26 cellular contexts compared by ENCODE assay signal in genomic region chr11:73524774-73525173, GRCh38.
DNase-seq lines count a peak whose midpoint lies in the region; ATAC-seq, FAIRE-seq and TF ChIP-seq lines count a peak whose summit lies in the region.
"Had no signal": no experiment of that assay in that cellular context is flagged by ENCODE, and none has a peak within 500 bp of the region (broad histone marks: within the 10 kb centered on the region; RNA-seq: fewer than 3 reads in every experiment).

No MANE protein-coding gene starts in this region.

- in situ Hi-C loops in HepG2 (cut with HindIII; ENCODE audit: extremely low pct_ligation_motif_present, low pct_unique_long_range_greater_than_20kb), result no loop called here
- in situ Hi-C loops in K562 (cut with MboI), result loop anchor here (10.0 kb wide), 1 partner anchor 580 kb away; no protein-coding TSS in a partner anchor

- DNase-seq in HepG2 (ENCODE audit: low spot score), result no peak
- no peak for DNase-seq in right lobe of liver
- DNase-seq in K562 (ENCODE audit: extremely low read depth in 1 of 4, low spot score in 3 of 4), result no peak
- no peak for DNase-seq in neural progenitor cell (ENCODE audit: low spot score)
- DNase-seq in T-helper 17 cell, result no peak
- no peak for DNase-seq in activated CD4-positive, CD25-positive, alpha-beta regulatory T cell (lab: John Stamatoyannopoulos, UW)
- no peak for DNase-seq in activated naive CD4-positive, alpha-beta T cell treated with anti-CD3 and anti-CD28 coated beads, Interleukin-2, amount 10 ng/mL, durations not matched to agents 7 days and 5 days
- DNase-seq: ACHN; BE2C; C1 segment of cervical spinal cord; CD4-positive, alpha-beta memory T cell; CD4-positive, CD25-positive, alpha-beta regulatory T cell; CD8-positive, alpha-beta memory T cell; COR-L47; DMS 273 treated with DMSO at 0.1 percent for 48 hours; DMS153; DMS53; DMS79; DND-41; EL; GDM1 had no signal

- H3K9me3 ChIP-seq in HepG2 (ENCODE audit: low read length) (0 out of 2 replicates have a peak, but pooled peaks cover 4% of the 10 kb centered on the region), right lobe of liver (no peaks in the 10 kb centered on the region), K562 (replicated peaks; ENCODE audit: control insufficient read depth, insufficient read depth, low read depth, low read length) (no peaks in the 10 kb centered on the region), neural progenitor cell (ENCODE audit: low read depth) (peaks cover 8% of the 10 kb centered on the region), T-helper 17 cell (ENCODE audit: control insufficient read depth, low read length, poor library complexity, severe bottlenecking) (no peaks in the 10 kb centered on the region)
- H3K9me3 ChIP-seq: BE2C, BLaER1 had no signal

- peaks cover 15% of the 10 kb centered on the region; the same call in 1 of the 2 replicates for H3K4me1 ChIP-seq in HepG2 (ENCODE audit: insufficient read depth, low read length)
- peaks cover 0 to 3% (median 0%) of the 10 kb centered on the region in 4 donors for H3K4me1 ChIP-seq in right lobe of liver
- no peaks in the 10 kb centered on the region for H3K4me1 ChIP-seq in K562 (replicated peaks in 1 of 2; ENCODE audit: control insufficient read depth in 2 of 2, insufficient read depth in 2 of 2, low read length in 2 of 2)
- H3K4me1 ChIP-seq in neural progenitor cell, result peaks cover 45% of the 10 kb centered on the region

- H4K20me1 ChIP-seq in HepG2 (ENCODE audit: insufficient read depth, low read length), result no peaks in the 10 kb centered on the region
- no peaks in the 10 kb centered on the region for H4K20me1 ChIP-seq in K562 (replicated peaks; ENCODE audit: control insufficient read depth, insufficient read depth, low read length)
- H4K20me1 ChIP-seq in neural progenitor cell (ENCODE audit: low read depth), result peaks cover 4% of the 10 kb centered on the region

- intact Hi-C loops in HepG2 (cut with micrococcal nuclease; ENCODE audit: unreplicated experiment), result no loop called here
- intact Hi-C loops in right lobe of liver (cut with DNase I), result no loop called here
- intact Hi-C loops in K562 (cut with micrococcal nuclease), result loop anchor here (5.0 kb wide), 1 partner anchor 138 kb away; no protein-coding TSS in a partner anchor

- H3K27me3 Mint-ChIP-seq in neural progenitor cell (ENCODE audit: insufficient read depth, low read depth) (peaks cover 2% of the 10 kb centered on the region), T-helper 17 cell (no peaks in the 10 kb centered on the region)
- no peaks in the 10 kb centered on the region for H3K27me3 Mint-ChIP-seq in activated naive CD4-positive, alpha-beta T cell treated with anti-CD3 and anti-CD28 coated beads, Interleukin-2, amount 10 ng/mL, durations not matched to agents 7 days and 5 days
- H3K27me3 Mint-ChIP-seq: CD4-positive, alpha-beta memory T cell; CD4-positive, CD25-positive, alpha-beta regulatory T cell; CD8-positive, alpha-beta memory T cell had no signal

- TF ChIP-seq POLR2A in HepG2 (IDR thresholded peaks at IDR 0.05; ENCODE audit: insufficient read depth in 1 of 2, low read depth in 2 of 2, low read length in 2 of 2), result no peak
- no peak for TF ChIP-seq POLR2A in right lobe of liver (IDR thresholded peaks at IDR 0.05)
- no peak for TF ChIP-seq POLR2A in K562 (conservative IDR thresholded peaks at IDR 0.05)

- H2AFZ ChIP-seq in HepG2 (ENCODE audit: low read length) (no peak overlapping the region), K562 (ENCODE audit: low read depth, low read length) (no peak overlapping the region), neural progenitor cell (replicated peaks) (no peak overlapping the region)

- TF ChIP-seq CTCF in HepG2 (CRISPR knock-in tag; IDR thresholded peaks at IDR 0.05) (no peak), right lobe of liver (IDR thresholded peaks at IDR 0.05) (no peak), K562 (IDR thresholded peaks at IDR 0.05 in 2 of 3, conservative IDR thresholded peaks at IDR 0.05 in 1 of 3; ENCODE audit: insufficient read depth in 2 of 3, low read depth in 1 of 3, low read length in 3 of 3) (no peak), neural progenitor cell (IDR thresholded peaks at IDR 0.05) (no peak)

- no peak for TF ChIP-seq RAD21 in HepG2 (CRISPR knock-in tag; IDR thresholded peaks at IDR 0.05)
- no peak for TF ChIP-seq RAD21 in K562 (CRISPR knock-in tag; conservative IDR thresholded peaks at IDR 0.05 in 1 of 2, IDR thresholded peaks at IDR 0.05 in 1 of 2)

- H3K27ac Mint-ChIP-seq in neural progenitor cell, result no peak overlapping the region
- no peak overlapping the region for H3K27ac Mint-ChIP-seq in T-helper 17 cell
- no peak overlapping the region for H3K27ac Mint-ChIP-seq in activated naive CD4-positive, alpha-beta T cell treated with anti-CD3 and anti-CD28 coated beads, Interleukin-2, amount 10 ng/mL, durations not matched to agents 7 days and 5 days
- H3K27ac Mint-ChIP-seq: CD14-positive monocyte; CD4-positive, alpha-beta memory T cell; CD4-positive, CD25-positive, alpha-beta regulatory T cell had no signal

- BruUV-seq in HepG2 (replicated peaks; lab: Mats Ljungman, UMichigan) (no TSS peak), K562 (replicated peaks; lab: Mats Ljungman, UMichigan) (no TSS peak)

- WGBS in HepG2 (ENCODE audit: low lambda C conversion rate), result 95% methylated on average over 4 of the region's 4 CpGs
- WGBS in right lobe of liver (ENCODE audit: insufficient coverage, low coverage, low lambda C conversion rate, missing lambda C conversion rate), result 100% methylated on average over 4 of the region's 4 CpGs
- 6% methylated on average over 4 of the region's 4 CpGs for WGBS in K562 (ENCODE audit: insufficient coverage, low coverage, missing lambda C conversion rate)

- peaks cover 24% of the 10 kb centered on the region for H3K4me1 Mint-ChIP-seq in neural progenitor cell
- peaks cover 32% of the 10 kb centered on the region for H3K4me1 Mint-ChIP-seq in T-helper 17 cell
- H3K4me1 Mint-ChIP-seq in activated naive CD4-positive, alpha-beta T cell treated with anti-CD3 and anti-CD28 coated beads, Interleukin-2, amount 10 ng/mL, durations not matched to agents 7 days and 5 days, result peaks cover 38% of the 10 kb centered on the region

- no peak for FAIRE-seq in HepG2 (lab: Jason Lieb, UNC)
- no peak for FAIRE-seq in K562 (lab: Jason Lieb, UNC)
- FAIRE-seq: GM12878, GM12892 had no signal

- TF ChIP-seq EP300 in HepG2 (IDR thresholded peaks at IDR 0.05; ENCODE audit: low read depth in 2 of 2, low read length in 2 of 2) (no peak), HepG2 (CRISPR knock-in tag; IDR thresholded peaks at IDR 0.05; ENCODE audit: borderline replicate concordance) (no peak), K562 (IDR thresholded peaks at IDR 0.05; ENCODE audit: low read length) (no peak)

- peaks cover 15% of the 10 kb centered on the region for H3K9me3 Mint-ChIP-seq in neural progenitor cell
- H3K9me3 Mint-ChIP-seq in activated naive CD4-positive, alpha-beta T cell treated with anti-CD3 and anti-CD28 coated beads, Interleukin-2, amount 10 ng/mL, durations not matched to agents 7 days and 5 days, result no peaks in the 10 kb centered on the region
- H3K9me3 Mint-ChIP-seq: CD4-positive, CD25-positive, alpha-beta regulatory T cell; CD8-positive, alpha-beta memory T cell had no signal

- H3K36me3 ChIP-seq in HepG2 (replicated peaks in 1 of 2; ENCODE audit: control insufficient read depth in 1 of 2, insufficient read depth in 2 of 2, low read length in 2 of 2), result no peaks in the 10 kb centered on the region
- H3K36me3 ChIP-seq in right lobe of liver, result no peaks in the 10 kb centered on the region
- H3K36me3 ChIP-seq in K562 (ENCODE audit: control insufficient read depth, insufficient read depth, low read length), result no peaks in the 10 kb centered on the region
- H3K36me3 ChIP-seq in neural progenitor cell, result no peaks in the 10 kb centered on the region
- H3K36me3 ChIP-seq: BE2C, BLaER1 had no signal

- ATAC-seq in HepG2, result no peak
- ATAC-seq in right lobe of liver, result no peak
- ATAC-seq in K562, result no peak
- ATAC-seq in T-helper 17 cell, result no peak
- ATAC-seq: GM12878 had no signal

- H3F3A ChIP-seq in neural progenitor cell (ENCODE audit: low read depth), result peaks cover 16% of the 10 kb centered on the region

- H3K27ac ChIP-seq in HepG2 (ENCODE audit: extremely low read length, insufficient read depth, low read length) (no peak overlapping the region), right lobe of liver (no peak overlapping the region), K562 (ENCODE audit: extremely low read depth, low read depth, low read length) (no peak overlapping the region), neural progenitor cell (peak overlapping the region; percentile 48)
- H3K27ac ChIP-seq: 22Rv1, BLaER1 had no signal

- H3K36me3 Mint-ChIP-seq in neural progenitor cell (peaks cover 11% of the 10 kb centered on the region), T-helper 17 cell (ENCODE audit: low read depth) (peaks cover 3% of the 10 kb centered on the region)
- no peaks in the 10 kb centered on the region for H3K36me3 Mint-ChIP-seq in activated naive CD4-positive, alpha-beta T cell treated with anti-CD3 and anti-CD28 coated beads, Interleukin-2, amount 10 ng/mL, durations not matched to agents 7 days and 5 days
- H3K36me3 Mint-ChIP-seq: CD8-positive, alpha-beta memory T cell had no signal

- H3K4me2 ChIP-seq in HepG2 (ENCODE audit: low read depth, low read length) (no peak overlapping the region), K562 (ENCODE audit: insufficient read depth, low read length) (no peak overlapping the region), neural progenitor cell (no peak overlapping the region)
- H3K4me2 ChIP-seq: BLaER1 had no signal

- H3K4me3 ChIP-seq in HepG2 (replicated peaks in 1 of 3; ENCODE audit: insufficient read depth in 1 of 3, low read depth in 2 of 3, low read length in 3 of 3), result no peak overlapping the region
- no peak overlapping the region for H3K4me3 ChIP-seq in right lobe of liver
- no peak overlapping the region for H3K4me3 ChIP-seq in K562
- H3K4me3 ChIP-seq in neural progenitor cell, result no peak overlapping the region
- H3K4me3 ChIP-seq: BLaER1, GM12878 had no signal

- H3K9me1 ChIP-seq in K562 (ENCODE audit: control insufficient read depth, insufficient read depth, low read length), result no peaks in the 10 kb centered on the region

- CTCF ChIA-PET in HepG2 (lab: Yijun Ruan, JAX; ENCODE audit: low intra/inter-chr PET ratio, low total read pairs) (no interaction called here), K562 (lab: Yijun Ruan, JAX; ENCODE audit: low intra/inter-chr PET ratio) (no interaction called here)
- CTCF ChIA-PET in activated naive CD4-positive, alpha-beta T cell treated with anti-CD3 and anti-CD28 coated beads, Interleukin-2, amount 10 ng/mL, durations not matched to agents 7 days and 5 days (lab: Charles Lee), result no interaction called here

- H3K4me3 Mint-ChIP-seq in neural progenitor cell (no peak overlapping the region), T-helper 17 cell (no peak overlapping the region)
- H3K4me3 Mint-ChIP-seq in activated naive CD4-positive, alpha-beta T cell treated with anti-CD3 and anti-CD28 coated beads, Interleukin-2, amount 10 ng/mL, durations not matched to agents 7 days and 5 days, result no peak overlapping the region
- H3K4me3 Mint-ChIP-seq: CD14-positive monocyte; CD4-positive, alpha-beta memory T cell; CD4-positive, CD25-positive, alpha-beta regulatory T cell; CD8-positive, alpha-beta memory T cell had no signal

- POLR2A ChIA-PET in HepG2 (lab: Yijun Ruan, JAX) (no interaction called here), K562 (lab: Yijun Ruan, JAX) (interaction anchor here (0.9 kb wide), 1 partner anchor 13 kb away, joined by 3 read pairs; no protein-coding TSS in a partner anchor)

- H3K9ac ChIP-seq in HepG2 (ENCODE audit: insufficient read depth, low read depth, low read length), result no peak overlapping the region
- no peak overlapping the region for H3K9ac ChIP-seq in K562 (ENCODE audit: insufficient read depth in 1 of 2, low read depth in 2 of 2, low read length in 2 of 2)
- H3K9ac ChIP-seq in neural progenitor cell, result no peak overlapping the region
- H3K9ac ChIP-seq: BLaER1 had no signal

- H3K27me3 ChIP-seq in HepG2 (ENCODE audit: control insufficient read depth in 1 of 2, insufficient read depth in 2 of 2, low read length in 2 of 2), result no peaks in the 10 kb centered on the region
- H3K27me3 ChIP-seq in right lobe of liver, result no peaks in the 10 kb centered on the region
- H3K27me3 ChIP-seq in K562 (ENCODE audit: control insufficient read depth in 2 of 2, insufficient read depth in 2 of 2, low read length in 2 of 2), result no peaks in the 10 kb centered on the region; a peak in 2 of 5 replicates
- H3K27me3 ChIP-seq in neural progenitor cell, result no peaks in the 10 kb centered on the region
- H3K27me3 ChIP-seq: BE2C, BLaER1 had no signal

- H3K79me2 ChIP-seq in HepG2 (ENCODE audit: insufficient read depth, low read length), result no peaks in the 10 kb centered on the region
- no peaks in the 10 kb centered on the region for H3K79me2 ChIP-seq in K562 (ENCODE audit: control insufficient read depth, insufficient read depth, low read length)
- H3K79me2 ChIP-seq in neural progenitor cell (ENCODE audit: low read depth), result peaks cover 67% of the 10 kb centered on the region

Comparison
In these comparisons a context has a peak if more than half of its experiments do, and no peak if none do; other contexts are left out.
1. Of the 241 proteins assayed by ChIP-seq in both HepG2 and K562: peak only in HepG2: MAFF; only in K562: MAFG and ZNF512; in both: none; in neither: 237; mixed calls (peak in some experiments, not most) for 1.